Comparison of ENCODE assay signal across 2 cellular contexts in genomic region chr3:13857702-13858380, GRCh38.
TF ChIP-seq lines count a peak whose summit lies in the region.

No MANE protein-coding gene starts in this region.

TF ChIP-seq in HEK293, 187 proteins besides CTCF, POLR2A, EP300 and RAD21 (continued from another document):
- TF ChIP-seq ZNF768 (tag by site-specific recombination; IDR thresholded peaks at IDR 0.05): peak; percentile 66

TF ChIP-seq in K562, 482 proteins besides CTCF, POLR2A, EP300 and RAD21 (continued from another document):
- no peak for TF ChIP-seq THAP12 (CRISPR knock-in tag; IDR thresholded peaks at IDR 0.05)
- TF ChIP-seq RBM25 (IDR thresholded peaks at IDR 0.05; ENCODE audit: low read depth, low read length, severe bottlenecking): peak; percentile 89
- TF ChIP-seq IRF1 (CRISPR knock-in tag; IDR thresholded peaks at IDR 0.05; ENCODE audit: borderline replicate concordance): no peak
- TF ChIP-seq AFF1 (IDR thresholded peaks at IDR 0.05; ENCODE audit: low read depth in 1 of 2, partially characterized antibody in 2 of 2): no peak
- peak; percentile 84 for TF ChIP-seq ZFP36 (IDR thresholded peaks at IDR 0.05; ENCODE audit: low read depth, low read length, partially characterized antibody)
- TF ChIP-seq LARP7 (IDR thresholded peaks at IDR 0.05): no peak
